7 cellular contexts compared by ENCODE assay signal in the genomic region with DNA sequence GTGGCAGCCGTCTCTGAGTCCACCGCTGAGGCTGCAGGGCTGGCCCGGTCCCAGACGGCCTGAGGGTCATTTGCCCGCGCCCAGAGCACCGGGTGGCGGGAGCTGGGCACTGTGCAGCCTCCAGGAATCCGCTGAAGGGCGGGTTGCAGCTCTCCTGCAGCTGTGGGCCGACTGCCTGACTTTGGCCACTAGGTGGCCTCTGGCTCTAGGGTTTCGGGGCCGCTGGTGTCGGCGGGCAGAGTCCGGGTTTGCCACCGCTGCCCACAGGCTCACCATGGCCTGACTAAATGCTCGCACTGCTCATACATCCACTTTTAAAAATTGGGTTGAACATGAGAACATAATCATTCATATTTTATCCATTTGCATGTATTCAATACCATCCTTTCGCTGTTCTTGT.
DNase-seq lines count a peak whose midpoint lies in the region; ATAC-seq, FAIRE-seq and TF ChIP-seq lines count a peak whose summit lies in the region.
"Not testable (repeated sequence)": the region's sequence is repeated elsewhere in the genome, so short reads cannot be mapped to it uniquely, and the experiment has no call there.

No MANE protein-coding gene starts in this region.

- H2AFZ ChIP-seq in PC-3 (ENCODE audit: low read length); HepG2 (ENCODE audit: low read length): not testable (repeated sequence)

- H3F3A ChIP-seq in PC-3 (ENCODE audit: low read length, unreplicated experiment), result not testable (repeated sequence)

- H3K27ac ChIP-seq in PC-3 (ENCODE audit: low read length); HepG2 (ENCODE audit: extremely low read length, insufficient read depth, low read length); upper lobe of right lung: not testable (repeated sequence)

- DNase-seq in PC-3; left ventricle myocardium superior; HepG2 (ENCODE audit: low spot score); mucosa of descending colon; upper lobe of right lung: not testable (repeated sequence)

- not testable (repeated sequence) for H3K9ac ChIP-seq in PC-3 (ENCODE audit: low read length); HepG2 (ENCODE audit: insufficient read depth, low read depth, low read length)

- not testable (repeated sequence) for TF ChIP-seq EP300 in HepG2 (IDR thresholded peaks at IDR 0.05; ENCODE audit: low read depth in 2 of 2, low read length in 2 of 2); HepG2 (CRISPR knock-in tag; IDR thresholded peaks at IDR 0.05; ENCODE audit: borderline replicate concordance)

- not testable (repeated sequence) for H3K79me2 ChIP-seq in PC-3 (ENCODE audit: low read length); HepG2 (ENCODE audit: insufficient read depth, low read length)

- ATAC-seq in GM18867 (IDR thresholded peaks at IDR 0.05; ENCODE audit: unreplicated experiment) (peak; percentile 57), PC-3 (peak; percentile 80), SK-N-SH treated with all-trans-retinoic acid at 6 μM for 48 hours (peak; percentile 80), left ventricle myocardium superior (peak; percentile 29), HepG2 (peak; percentile 85), mucosa of descending colon (peak; percentile 15), upper lobe of right lung (peak; percentile 75)

- TF ChIP-seq RAD21 in HepG2 (CRISPR knock-in tag; IDR thresholded peaks at IDR 0.05), result not testable (repeated sequence)

- not testable (repeated sequence) for H3K36me3 ChIP-seq in PC-3 (ENCODE audit: low read depth, low read length); HepG2 (replicated peaks in 1 of 2; ENCODE audit: control insufficient read depth in 1 of 2, insufficient read depth in 2 of 2, low read length in 2 of 2); mucosa of descending colon (ENCODE audit: low read depth); upper lobe of right lung

- H3K4me1 ChIP-seq in PC-3 (ENCODE audit: insufficient read depth, low read length); HepG2 (ENCODE audit: insufficient read depth, low read length); mucosa of descending colon (ENCODE audit: low read depth); upper lobe of right lung: not testable (repeated sequence)

- CTCF ChIA-PET in PC-3 (lab: Charles Lee); HepG2 (lab: Yijun Ruan, JAX; ENCODE audit: low intra/inter-chr PET ratio, low total read pairs): not testable (repeated sequence)

- 0% methylated on average over 1 of the region's 19 CpGs for WGBS in HepG2 (ENCODE audit: low lambda C conversion rate)

- TF ChIP-seq POLR2A in HepG2 (IDR thresholded peaks at IDR 0.05; ENCODE audit: insufficient read depth in 1 of 2, low read depth in 2 of 2, low read length in 2 of 2), result not testable (repeated sequence)

- intact Hi-C loops in PC-3 (cut with micrococcal nuclease); left ventricle myocardium superior (cut with micrococcal nuclease); HepG2 (cut with micrococcal nuclease; ENCODE audit: unreplicated experiment); mucosa of descending colon (cut with DNase I, micrococcal nuclease); upper lobe of right lung (cut with DNase I): not testable (repeated sequence)

- H4K20me1 ChIP-seq in PC-3 (ENCODE audit: low read length); HepG2 (ENCODE audit: insufficient read depth, low read length): not testable (repeated sequence)

- not testable (repeated sequence) for H3K27me3 ChIP-seq in PC-3 (ENCODE audit: low read length); HepG2 (ENCODE audit: control insufficient read depth in 1 of 2, insufficient read depth in 2 of 2, low read length in 2 of 2); upper lobe of right lung

- H3K9me3 ChIP-seq in PC-3 (ENCODE audit: low read length); HepG2 (ENCODE audit: low read length); mucosa of descending colon; upper lobe of right lung: not testable (repeated sequence)

- not testable (repeated sequence) for TF ChIP-seq CTCF in PC-3 (conservative IDR thresholded peaks at IDR 0.05; ENCODE audit: low read depth, low read length); HepG2 (CRISPR knock-in tag; IDR thresholded peaks at IDR 0.05); mucosa of descending colon (IDR thresholded peaks at IDR 0.05); upper lobe of right lung (IDR thresholded peaks at IDR 0.05)

- not testable (repeated sequence) for H3K4me2 ChIP-seq in PC-3 (ENCODE audit: low read length); HepG2 (ENCODE audit: low read depth, low read length)

- BruUV-seq in PC-3 (replicated peaks; lab: Mats Ljungman, UMichigan); HepG2 (replicated peaks; lab: Mats Ljungman, UMichigan): not testable (repeated sequence)

- in situ Hi-C loops in HepG2 (cut with HindIII; ENCODE audit: extremely low pct_ligation_motif_present, low pct_unique_long_range_greater_than_20kb), result not testable (repeated sequence)

- not testable (repeated sequence) for H3K4me3 ChIP-seq in PC-3 (ENCODE audit: low read length); HepG2 (replicated peaks in 1 of 3; ENCODE audit: insufficient read depth in 1 of 3, low read depth in 2 of 3, low read length in 3 of 3); mucosa of descending colon; upper lobe of right lung

- FAIRE-seq in HepG2 (lab: Jason Lieb, UNC), result not testable (repeated sequence)

- H3K9me2 ChIP-seq in PC-3 (replicated peaks; ENCODE audit: low read length), result not testable (repeated sequence)

- POLR2A ChIA-PET in PC-3 (lab: Charles Lee; ENCODE audit: unreplicated experiment); HepG2 (lab: Yijun Ruan, JAX): not testable (repeated sequence)

Comparison
In these comparisons a context has a peak if more than half of its experiments do, and no peak if none do; other contexts are left out.
1. ATAC-seq: peak in every context shown above with its lines; median percentile 85 in HepG2; 80 in PC-3; 80 in SK-N-SH treated with all-trans-retinoic acid at 6 μM for 48 hours; 75 in upper lobe of right lung; 57 in GM18867; 29 in left ventricle myocardium superior; 15 in mucosa of descending colon.